8 cellular contexts compared by ENCODE assay signal in genomic region chr6:33105386-33105785, GRCh38. TPM values are rescaled to one million over a fixed set of nuclear protein-coding genes. Genes with fewer than 3 reads are reported as not detected.
"Had no signal": no experiment of that assay in that cellular context is flagged by ENCODE, and none has a peak within 500 bp of the region (broad histone marks: within the 10 kb centered on the region; RNA-seq: fewer than 3 reads in every experiment).

No MANE protein-coding gene starts in this region.

- DNase-seq: GM23248, GOT3, H7, IMR-90 had no signal

- H3K36me3 ChIP-seq: HAP-1 had no signal

- H3K27ac ChIP-seq: GM23248 had no signal

- ATAC-seq: HCT116, K562 had no signal

- H3K4me1 ChIP-seq: HAP-1 had no signal

- H3K4me3 ChIP-seq: GM23248, HAP-1, K562 had no signal

RNA-seq across cellular contexts. Expression of gene HLA-DPB1, which starts 29.6 kb away (rescaled TPM):
- total RNA-seq: HT-29 had no signal

RNA-seq across cellular contexts. Expression of gene HLA-DPA1, which starts 31.9 kb away (rescaled TPM):
- total RNA-seq: HT-29, IMR-90 had no signal
